21 cellular contexts compared by ENCODE assay signal in genomic region chr1:238399558-238399957, GRCh38.
DNase-seq lines count a peak whose midpoint lies in the region; ATAC-seq, FAIRE-seq and TF ChIP-seq lines count a peak whose summit lies in the region.
"Had no signal": no experiment of that assay in that cellular context is flagged by ENCODE, and none has a peak within 500 bp of the region (broad histone marks: within the 10 kb centered on the region; RNA-seq: fewer than 3 reads in every experiment).

No MANE protein-coding gene starts in this region.

- no peaks in the 10 kb centered on the region for H3K36me3 Mint-ChIP-seq in glutamatergic neuron (ENCODE audit: unreplicated experiment)
- H3K36me3 Mint-ChIP-seq: activated naive CD4-positive, alpha-beta T cell treated with anti-CD3 and anti-CD28 coated beads, Interleukin-2, amount 50 U/mL, for 72 hours; natural killer cell treated with Interleukin-12 subunit alpha and Interleukin-12 subunit beta and Interleukin-15 and Interleukin-18, amount 100 ng/mL, for 72 hours had no signal

- H3K27me3 Mint-ChIP-seq in glutamatergic neuron (ENCODE audit: unreplicated experiment) = peaks cover 1% of the 10 kb centered on the region
- H3K27me3 Mint-ChIP-seq: activated CD4-positive, alpha-beta memory T cell treated with anti-CD3 and anti-CD28 coated beads, Interleukin-2, amount 10 ng/mL, durations not matched to agents 7 days and 5 days; CD4-positive, alpha-beta T cell; natural killer cell treated with Interleukin-12 subunit alpha and Interleukin-12 subunit beta and Interleukin-15 and Interleukin-18, amount 100 ng/mL, for 72 hours had no signal

- no peak for FAIRE-seq in H54 (lab: Jason Lieb, UNC)
- FAIRE-seq: keratinocyte had no signal

- TF ChIP-seq POLR2A in GM18505 (IDR thresholded peaks at IDR 0.05; ENCODE audit: borderline replicate concordance, extremely low read depth, insufficient read depth, insufficient read length) (no peak), H54 (IDR thresholded peaks at IDR 0.05; ENCODE audit: low read depth, low read length) (no peak)

- DNase-seq in HuH-7 (ENCODE audit: low spot score) = peak; percentile 8
- DNase-seq in glutamatergic neuron = no peak
- no peak for DNase-seq in T1000 (lab: John Stamatoyannopoulos, UW)
- no peak for DNase-seq in H54 (ENCODE audit: insufficient read length, low spot score)
- no peak for DNase-seq in NCI-H510A (lab: John Stamatoyannopoulos, UW)
- DNase-seq: activated CD4-positive, alpha-beta memory T cell treated with anti-CD3 and anti-CD28 coated beads, Interleukin-2, amount 10 ng/mL, durations not matched to agents 7 days and 5 days; activated T-cell treated with anti-CD3 and anti-CD28 coated beads, Interleukin-2, amount 50 U/mL, for 4 hours; CD4-positive, alpha-beta T cell; heart left ventricle; mesenchymal stem cell; NCI-H2029 treated with DMSO at 0.1 percent for 48 hours; NCI-H524 treated with DMSO at 0.1 percent for 48 hours; stimulated activated naive CD4-positive, alpha-beta T cell treated with Interleukin-2 at 50 U/mL for 16 hours; transverse colon had no signal

- no peak overlapping the region for H3K27ac ChIP-seq in 22Rv1
- H3K27ac ChIP-seq: heart left ventricle, transverse colon, VCaP had no signal

- H3K4me3 Mint-ChIP-seq in glutamatergic neuron (ENCODE audit: unreplicated experiment) = no peak overlapping the region
- H3K4me3 Mint-ChIP-seq: activated CD4-positive, alpha-beta memory T cell treated with anti-CD3 and anti-CD28 coated beads, Interleukin-2, amount 10 ng/mL, durations not matched to agents 7 days and 5 days; activated T-cell treated with anti-CD3 and anti-CD28 coated beads, Interleukin-2, amount 50 U/mL, for 4 hours; CD4-positive, alpha-beta T cell; natural killer cell treated with Interleukin-12 subunit alpha and Interleukin-12 subunit beta and Interleukin-15 and Interleukin-18, amount 100 ng/mL, for 72 hours had no signal

- no peak overlapping the region for H3K27ac Mint-ChIP-seq in glutamatergic neuron (ENCODE audit: unreplicated experiment)
- H3K27ac Mint-ChIP-seq: activated CD4-positive, alpha-beta memory T cell treated with anti-CD3 and anti-CD28 coated beads, Interleukin-2, amount 10 ng/mL, durations not matched to agents 7 days and 5 days; activated naive CD4-positive, alpha-beta T cell treated with anti-CD3 and anti-CD28 coated beads, Interleukin-2, amount 50 U/mL, for 72 hours; CD4-positive, alpha-beta T cell; natural killer cell treated with Interleukin-12 subunit alpha and Interleukin-12 subunit beta and Interleukin-15 and Interleukin-18, amount 100 ng/mL, for 72 hours had no signal

- peak; percentile 26; the same call in 1 of the 2 replicates for TF ChIP-seq CTCF in 22Rv1 (IDR thresholded peaks at IDR 0.05)
- TF ChIP-seq CTCF in glutamatergic neuron (IDR thresholded peaks at IDR 0.05; ENCODE audit: partially characterized antibody, unreplicated experiment) = peak; percentile 27

- no peaks in the 10 kb centered on the region for H3K4me1 Mint-ChIP-seq in glutamatergic neuron (ENCODE audit: low read depth, unreplicated experiment)
- H3K4me1 Mint-ChIP-seq: activated CD4-positive, alpha-beta memory T cell treated with anti-CD3 and anti-CD28 coated beads, Interleukin-2, amount 10 ng/mL, durations not matched to agents 7 days and 5 days had no signal

- ATAC-seq in SK-N-SH treated with all-trans-retinoic acid at 6 μM for 48 hours (peak; percentile 22; the same call in 1 of the 3 replicates), GM18505 (IDR thresholded peaks at IDR 0.05; ENCODE audit: unreplicated experiment) (no peak)
- ATAC-seq: activated naive CD4-positive, alpha-beta T cell treated with anti-CD3 and anti-CD28 coated beads, Interleukin-2, amount 50 U/mL, for 72 hours; activated T-cell treated with anti-CD3 and anti-CD28 coated beads, Interleukin-2, amount 50 U/mL, for 4 hours; heart left ventricle; natural killer cell treated with Interleukin-12 subunit alpha and Interleukin-12 subunit beta and Interleukin-15 and Interleukin-18, amount 100 ng/mL, for 72 hours had no signal

- H3K9me3 Mint-ChIP-seq in glutamatergic neuron (ENCODE audit: unreplicated experiment) = peaks cover 2% of the 10 kb centered on the region

TF ChIP-seq in SK-N-SH treated with all-trans-retinoic acid at 6 μM for 48 hours, 23 proteins besides CTCF, POLR2A, EP300 and RAD21 (continues in another document):
- TF ChIP-seq PPARA (CRISPR knock-in tag; IDR thresholded peaks at IDR 0.05; ENCODE audit: borderline replicate concordance) = no peak
- TF ChIP-seq, protein P1, sequence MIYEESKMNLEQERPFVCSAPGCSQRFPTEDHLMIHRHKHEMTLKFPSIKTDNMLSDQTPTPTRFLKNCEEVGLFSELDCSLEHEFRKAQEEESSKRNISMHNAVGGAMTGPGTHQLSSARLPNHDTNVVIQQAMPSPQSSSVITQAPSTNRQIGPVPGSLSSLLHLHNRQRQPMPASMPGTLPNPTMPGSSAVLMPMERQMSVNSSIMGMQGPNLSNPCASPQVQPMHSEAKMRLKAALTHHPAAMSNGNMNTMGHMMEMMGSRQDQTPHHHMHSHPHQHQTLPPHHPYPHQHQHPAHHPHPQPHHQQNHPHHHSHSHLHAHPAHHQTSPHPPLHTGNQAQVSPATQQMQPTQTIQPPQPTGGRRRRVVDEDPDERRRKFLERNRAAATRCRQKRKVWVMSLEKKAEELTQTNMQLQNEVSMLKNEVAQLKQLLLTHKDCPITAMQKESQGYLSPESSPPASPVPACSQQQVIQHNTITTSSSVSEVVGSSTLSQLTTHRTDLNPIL (CRISPR knock-in tag; IDR thresholded peaks at IDR 0.05; ENCODE audit: low read depth) = no peak
- no peak for TF ChIP-seq ZFP3 (CRISPR knock-in tag; IDR thresholded peaks at IDR 0.05)
- no peak for TF ChIP-seq SNAI2 (CRISPR knock-in tag; IDR thresholded peaks at IDR 0.05)
- TF ChIP-seq CSRNP3 (CRISPR knock-in tag; IDR thresholded peaks at IDR 0.05) = no peak
- TF ChIP-seq PATZ1 (CRISPR knock-in tag; IDR thresholded peaks at IDR 0.05; ENCODE audit: borderline replicate concordance) = no peak
- no peak for TF ChIP-seq ZNF8 (CRISPR knock-in tag; IDR thresholded peaks at IDR 0.05)
- TF ChIP-seq POU6F1 (CRISPR knock-in tag; IDR thresholded peaks at IDR 0.05; ENCODE audit: borderline replicate concordance, low read depth) = no peak
- no peak for TF ChIP-seq ZNF565 (CRISPR knock-in tag; conservative IDR thresholded peaks at IDR 0.05; ENCODE audit: low read depth)
- no peak for TF ChIP-seq TCF4 (CRISPR knock-in tag; IDR thresholded peaks at IDR 0.05; ENCODE audit: borderline replicate concordance)
- no peak for TF ChIP-seq ESRRG (CRISPR knock-in tag; IDR thresholded peaks at IDR 0.05)
- TF ChIP-seq CSDC2 (CRISPR knock-in tag; IDR thresholded peaks at IDR 0.05) = no peak
- TF ChIP-seq ZNF70 (CRISPR knock-in tag; IDR thresholded peaks at IDR 0.05) = no peak
- TF ChIP-seq RARB (CRISPR knock-in tag; IDR thresholded peaks at IDR 0.05) = no peak
- no peak for TF ChIP-seq GLIS3 (CRISPR knock-in tag; IDR thresholded peaks at IDR 0.05)
- no peak for TF ChIP-seq ISL1 (CRISPR knock-in tag; IDR thresholded peaks at IDR 0.05)
- no peak for TF ChIP-seq OSR1 (CRISPR knock-in tag; IDR thresholded peaks at IDR 0.05)
- TF ChIP-seq ZC3H10 (CRISPR knock-in tag; IDR thresholded peaks at IDR 0.05) = no peak
